1 cellular context compared by ENCODE assay signal in genomic region chr1:170126691-170127090, GRCh38.
A peak's percentile ranks its signal among the peaks of the same experiment; 100 is the strongest.
TF ChIP-seq lines count a peak whose summit lies in the region.

No MANE protein-coding gene starts in this region.

TF ChIP-seq in GM12878, 131 proteins besides CTCF, POLR2A, EP300 and RAD21 (continued from another document and continues in another):
- TF ChIP-seq CUX1 (IDR thresholded peaks at IDR 0.05; ENCODE audit: insufficient replicate concordance, low read depth, low read length) (no peak), MYB (IDR thresholded peaks at IDR 0.05; ENCODE audit: borderline replicate concordance, low read depth, low read length) (no peak), TBL1XR1 (IDR thresholded peaks at IDR 0.05; ENCODE audit: low read depth, low read length) (no peak), PAX8 (IDR thresholded peaks at IDR 0.05) (no peak), CBX5 (IDR thresholded peaks at IDR 0.05; ENCODE audit: low read depth) (no peak), POLR2AphosphoS2 (IDR thresholded peaks at IDR 0.05; ENCODE audit: low read depth, low read length) (no peak), NFIC (IDR thresholded peaks at IDR 0.05; ENCODE audit: low read depth, low read length) (peak; percentile 33; the same call in 1 of the 2 replicates), MLLT1 (IDR thresholded peaks at IDR 0.05) (0 out of 2 replicates have a peak, but pooled peaks have one; percentile 23), TCF12 (IDR thresholded peaks at IDR 0.05; ENCODE audit: low read depth, low read length) (peak; percentile 63; the same call in 1 of the 2 replicates), ZSCAN29 (IDR thresholded peaks at IDR 0.05) (no peak), RB1 (IDR thresholded peaks at IDR 0.05; ENCODE audit: borderline replicate concordance) (no peak), BHLHE40 (IDR thresholded peaks at IDR 0.05; ENCODE audit: borderline replicate concordance in 1 of 2, low read depth in 2 of 2, low read length in 1 of 2) (no peak), NFYA (IDR thresholded peaks at IDR 0.05; ENCODE audit: borderline replicate concordance, low read depth, low read length) (no peak), ZNF622 (IDR thresholded peaks at IDR 0.05) (no peak), RFX5 (IDR thresholded peaks at IDR 0.05; ENCODE audit: low read depth, low read length) (no peak), POU2F2 (IDR thresholded peaks at IDR 0.05; ENCODE audit: borderline replicate concordance, low read depth, low read length) (peak; percentile 32; the same call in 1 of the 3 replicates), CREB1 (IDR thresholded peaks at IDR 0.05; ENCODE audit: low read depth) (no peak), ATF7 (IDR thresholded peaks at IDR 0.05; ENCODE audit: low read depth) (no peak), ZZZ3 (IDR thresholded peaks at IDR 0.05; ENCODE audit: control insufficient read depth, insufficient read length, low read depth) (no peak), ASH2L (IDR thresholded peaks at IDR 0.05; ENCODE audit: borderline replicate concordance, low read depth) (no peak), STAT1 (conservative IDR thresholded peaks at IDR 0.05) (no peak), JUNB (IDR thresholded peaks at IDR 0.05) (0 out of 2 replicates have a peak, but pooled peaks have one; percentile 12), ZNF592 (IDR thresholded peaks at IDR 0.05) (no peak), MYC (IDR thresholded peaks at IDR 0.05; ENCODE audit: insufficient read depth, insufficient read length, insufficient replicate concordance, low read length, severe bottlenecking) (no peak), KLF5 (IDR thresholded peaks at IDR 0.05; ENCODE audit: partially characterized antibody) (no peak)
- TF ChIP-seq, protein P1, sequence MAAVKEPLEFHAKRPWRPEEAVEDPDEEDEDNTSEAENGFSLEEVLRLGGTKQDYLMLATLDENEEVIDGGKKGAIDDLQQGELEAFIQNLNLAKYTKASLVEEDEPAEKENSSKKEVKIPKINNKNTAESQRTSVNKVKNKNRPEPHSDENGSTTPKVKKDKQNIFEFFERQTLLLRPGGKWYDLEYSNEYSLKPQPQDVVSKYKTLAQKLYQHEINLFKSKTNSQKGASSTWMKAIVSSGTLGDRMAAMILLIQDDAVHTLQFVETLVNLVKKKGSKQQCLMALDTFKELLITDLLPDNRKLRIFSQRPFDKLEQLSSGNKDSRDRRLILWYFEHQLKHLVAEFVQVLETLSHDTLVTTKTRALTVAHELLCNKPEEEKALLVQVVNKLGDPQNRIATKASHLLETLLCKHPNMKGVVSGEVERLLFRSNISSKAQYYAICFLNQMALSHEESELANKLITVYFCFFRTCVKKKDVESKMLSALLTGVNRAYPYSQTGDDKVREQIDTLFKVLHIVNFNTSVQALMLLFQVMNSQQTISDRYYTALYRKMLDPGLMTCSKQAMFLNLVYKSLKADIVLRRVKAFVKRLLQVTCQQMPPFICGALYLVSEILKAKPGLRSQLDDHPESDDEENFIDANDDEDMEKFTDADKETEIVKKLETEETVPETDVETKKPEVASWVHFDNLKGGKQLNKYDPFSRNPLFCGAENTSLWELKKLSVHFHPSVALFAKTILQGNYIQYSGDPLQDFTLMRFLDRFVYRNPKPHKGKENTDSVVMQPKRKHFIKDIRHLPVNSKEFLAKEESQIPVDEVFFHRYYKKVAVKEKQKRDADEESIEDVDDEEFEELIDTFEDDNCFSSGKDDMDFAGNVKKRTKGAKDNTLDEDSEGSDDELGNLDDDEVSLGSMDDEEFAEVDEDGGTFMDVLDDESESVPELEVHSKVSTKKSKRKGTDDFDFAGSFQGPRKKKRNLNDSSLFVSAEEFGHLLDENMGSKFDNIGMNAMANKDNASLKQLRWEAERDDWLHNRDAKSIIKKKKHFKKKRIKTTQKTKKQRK (IDR thresholded peaks at IDR 0.05; ENCODE audit: low read depth, low read length): no peak
- TF ChIP-seq, protein P2, sequence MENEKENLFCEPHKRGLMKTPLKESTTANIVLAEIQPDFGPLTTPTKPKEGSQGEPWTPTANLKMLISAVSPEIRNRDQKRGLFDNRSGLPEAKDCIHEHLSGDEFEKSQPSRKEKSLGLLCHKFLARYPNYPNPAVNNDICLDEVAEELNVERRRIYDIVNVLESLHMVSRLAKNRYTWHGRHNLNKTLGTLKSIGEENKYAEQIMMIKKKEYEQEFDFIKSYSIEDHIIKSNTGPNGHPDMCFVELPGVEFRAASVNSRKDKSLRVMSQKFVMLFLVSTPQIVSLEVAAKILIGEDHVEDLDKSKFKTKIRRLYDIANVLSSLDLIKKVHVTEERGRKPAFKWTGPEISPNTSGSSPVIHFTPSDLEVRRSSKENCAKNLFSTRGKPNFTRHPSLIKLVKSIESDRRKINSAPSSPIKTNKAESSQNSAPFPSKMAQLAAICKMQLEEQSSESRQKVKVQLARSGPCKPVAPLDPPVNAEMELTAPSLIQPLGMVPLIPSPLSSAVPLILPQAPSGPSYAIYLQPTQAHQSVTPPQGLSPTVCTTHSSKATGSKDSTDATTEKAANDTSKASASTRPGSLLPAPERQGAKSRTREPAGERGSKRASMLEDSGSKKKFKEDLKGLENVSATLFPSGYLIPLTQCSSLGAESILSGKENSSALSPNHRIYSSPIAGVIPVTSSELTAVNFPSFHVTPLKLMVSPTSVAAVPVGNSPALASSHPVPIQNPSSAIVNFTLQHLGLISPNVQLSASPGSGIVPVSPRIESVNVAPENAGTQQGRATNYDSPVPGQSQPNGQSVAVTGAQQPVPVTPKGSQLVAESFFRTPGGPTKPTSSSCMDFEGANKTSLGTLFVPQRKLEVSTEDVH (IDR thresholded peaks at IDR 0.05; ENCODE audit: low read depth, partially characterized antibody): no peak
- TF ChIP-seq, protein P3, sequence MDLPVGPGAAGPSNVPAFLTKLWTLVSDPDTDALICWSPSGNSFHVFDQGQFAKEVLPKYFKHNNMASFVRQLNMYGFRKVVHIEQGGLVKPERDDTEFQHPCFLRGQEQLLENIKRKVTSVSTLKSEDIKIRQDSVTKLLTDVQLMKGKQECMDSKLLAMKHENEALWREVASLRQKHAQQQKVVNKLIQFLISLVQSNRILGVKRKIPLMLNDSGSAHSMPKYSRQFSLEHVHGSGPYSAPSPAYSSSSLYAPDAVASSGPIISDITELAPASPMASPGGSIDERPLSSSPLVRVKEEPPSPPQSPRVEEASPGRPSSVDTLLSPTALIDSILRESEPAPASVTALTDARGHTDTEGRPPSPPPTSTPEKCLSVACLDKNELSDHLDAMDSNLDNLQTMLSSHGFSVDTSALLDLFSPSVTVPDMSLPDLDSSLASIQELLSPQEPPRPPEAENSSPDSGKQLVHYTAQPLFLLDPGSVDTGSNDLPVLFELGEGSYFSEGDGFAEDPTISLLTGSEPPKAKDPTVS (IDR thresholded peaks at IDR 0.05; ENCODE audit: low read depth, low read length): no peak
- TF ChIP-seq, protein P4, sequence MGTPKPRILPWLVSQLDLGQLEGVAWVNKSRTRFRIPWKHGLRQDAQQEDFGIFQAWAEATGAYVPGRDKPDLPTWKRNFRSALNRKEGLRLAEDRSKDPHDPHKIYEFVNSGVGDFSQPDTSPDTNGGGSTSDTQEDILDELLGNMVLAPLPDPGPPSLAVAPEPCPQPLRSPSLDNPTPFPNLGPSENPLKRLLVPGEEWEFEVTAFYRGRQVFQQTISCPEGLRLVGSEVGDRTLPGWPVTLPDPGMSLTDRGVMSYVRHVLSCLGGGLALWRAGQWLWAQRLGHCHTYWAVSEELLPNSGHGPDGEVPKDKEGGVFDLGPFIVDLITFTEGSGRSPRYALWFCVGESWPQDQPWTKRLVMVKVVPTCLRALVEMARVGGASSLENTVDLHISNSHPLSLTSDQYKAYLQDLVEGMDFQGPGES (IDR thresholded peaks at IDR 0.05): no peak
- TF ChIP-seq, protein P5, sequence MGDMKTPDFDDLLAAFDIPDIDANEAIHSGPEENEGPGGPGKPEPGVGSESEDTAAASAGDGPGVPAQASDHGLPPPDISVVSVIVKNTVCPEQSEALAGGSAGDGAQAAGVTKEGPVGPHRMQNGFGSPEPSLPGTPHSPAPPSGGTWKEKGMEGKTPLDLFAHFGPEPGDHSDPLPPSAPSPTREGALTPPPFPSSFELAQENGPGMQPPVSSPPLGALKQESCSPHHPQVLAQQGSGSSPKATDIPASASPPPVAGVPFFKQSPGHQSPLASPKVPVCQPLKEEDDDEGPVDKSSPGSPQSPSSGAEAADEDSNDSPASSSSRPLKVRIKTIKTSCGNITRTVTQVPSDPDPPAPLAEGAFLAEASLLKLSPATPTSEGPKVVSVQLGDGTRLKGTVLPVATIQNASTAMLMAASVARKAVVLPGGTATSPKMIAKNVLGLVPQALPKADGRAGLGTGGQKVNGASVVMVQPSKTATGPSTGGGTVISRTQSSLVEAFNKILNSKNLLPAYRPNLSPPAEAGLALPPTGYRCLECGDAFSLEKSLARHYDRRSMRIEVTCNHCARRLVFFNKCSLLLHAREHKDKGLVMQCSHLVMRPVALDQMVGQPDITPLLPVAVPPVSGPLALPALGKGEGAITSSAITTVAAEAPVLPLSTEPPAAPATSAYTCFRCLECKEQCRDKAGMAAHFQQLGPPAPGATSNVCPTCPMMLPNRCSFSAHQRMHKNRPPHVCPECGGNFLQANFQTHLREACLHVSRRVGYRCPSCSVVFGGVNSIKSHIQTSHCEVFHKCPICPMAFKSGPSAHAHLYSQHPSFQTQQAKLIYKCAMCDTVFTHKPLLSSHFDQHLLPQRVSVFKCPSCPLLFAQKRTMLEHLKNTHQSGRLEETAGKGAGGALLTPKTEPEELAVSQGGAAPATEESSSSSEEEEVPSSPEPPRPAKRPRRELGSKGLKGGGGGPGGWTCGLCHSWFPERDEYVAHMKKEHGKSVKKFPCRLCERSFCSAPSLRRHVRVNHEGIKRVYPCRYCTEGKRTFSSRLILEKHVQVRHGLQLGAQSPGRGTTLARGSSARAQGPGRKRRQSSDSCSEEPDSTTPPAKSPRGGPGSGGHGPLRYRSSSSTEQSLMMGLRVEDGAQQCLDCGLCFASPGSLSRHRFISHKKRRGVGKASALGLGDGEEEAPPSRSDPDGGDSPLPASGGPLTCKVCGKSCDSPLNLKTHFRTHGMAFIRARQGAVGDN (IDR thresholded peaks at IDR 0.05): 0 out of 2 replicates have a peak, but pooled peaks have one; percentile 15
